In genomic region chr6:46324706-46325105, GRCh38 we compare ENCODE assay signal across 23 cellular contexts.
A peak's percentile ranks its signal among the peaks of the same experiment; 100 is the strongest.
DNase-seq lines count a peak whose midpoint lies in the region; ATAC-seq and TF ChIP-seq lines count a peak whose summit lies in the region.
"Had no signal": no experiment of that assay in that cellular context is flagged by ENCODE, and none has a peak within 500 bp of the region (broad histone marks: within the 10 kb centered on the region; RNA-seq: fewer than 3 reads in every experiment).

No MANE protein-coding gene starts in this region.

- no peaks in the 10 kb centered on the region for H3K27me3 Mint-ChIP-seq in nephron (ENCODE audit: low read depth)

- no peak for ATAC-seq in GM18520 (IDR thresholded peaks at IDR 0.05; ENCODE audit: unreplicated experiment)
- ATAC-seq: left lobe of liver; PC-3; stimulated activated naive CD8-positive, alpha-beta T cell treated with anti-CD3 and anti-CD28 coated beads, Interleukin-15, Interleukin-2, amounts not matched to agents 100 U/mL and 50 U/mL, for 24 hours had no signal

- H3K9ac ChIP-seq in BLaER1 = no peak overlapping the region
- H3K9ac ChIP-seq in endocrine pancreas (ENCODE audit: control insufficient read depth, insufficient read depth, low read length) = no peak overlapping the region

- no peaks in the 10 kb centered on the region for H4K20me1 ChIP-seq in BLaER1

- intact Hi-C loops in thyroid gland (cut with DNase I) = no loop called here

- peaks cover 53% of the 10 kb centered on the region for H3K4me1 Mint-ChIP-seq in nephron

- no peak for TF ChIP-seq POLR2A in thyroid gland (IDR thresholded peaks at IDR 0.05)

- H3K27ac Mint-ChIP-seq in nephron = peak overlapping the region in 2 of 3 experiments; percentile 16 to 48
- H3K27ac Mint-ChIP-seq: dendritic cell treated with granulocyte-macrophage colony-stimulating factor and Interleukin-4, amounts not matched to agents 40 ng/mL and 50 ng/mL, for 4 days; nephron progenitor cell; WTC11 had no signal

- H3K4me3 Mint-ChIP-seq in nephron = peak overlapping the region in 1 of 3 experiments; percentile 42
- H3K4me3 Mint-ChIP-seq: dendritic cell treated with granulocyte-macrophage colony-stimulating factor and Interleukin-4, amounts not matched to agents 40 ng/mL and 50 ng/mL, for 4 days; WTC11 had no signal

- H3K4me1 ChIP-seq in BLaER1 (peaks cover 20% of the 10 kb centered on the region), endocrine pancreas (ENCODE audit: control insufficient read depth, insufficient read depth, low read length) (peaks cover 20% of the 10 kb centered on the region), thyroid gland (no peaks in the 10 kb centered on the region)

- no peaks in the 10 kb centered on the region for H3K36me3 ChIP-seq in BLaER1
- H3K36me3 ChIP-seq in endocrine pancreas (ENCODE audit: control insufficient read depth, insufficient read depth, low read length) = no peaks in the 10 kb centered on the region
- H3K36me3 ChIP-seq in thyroid gland = no peaks in the 10 kb centered on the region
- H3K36me3 ChIP-seq: pancreas, tibial artery had no signal

- no peaks in the 10 kb centered on the region for H3K36me3 Mint-ChIP-seq in nephron (ENCODE audit: low read depth)
- H3K36me3 Mint-ChIP-seq: WTC11 had no signal

- H3K4me2 ChIP-seq in BLaER1 = peak overlapping the region; percentile 68

- 94 to 97% methylated on average over 2 of the region's 2 CpGs for WGBS in thyroid gland, 2 donors

- H3K4me3 ChIP-seq in BLaER1 (no peak overlapping the region), endocrine pancreas (ENCODE audit: control insufficient read depth, insufficient read depth, low read length) (peak overlapping the region; percentile 57), thyroid gland (replicated peaks in 1 of 3) (no peak overlapping the region)
- H3K4me3 ChIP-seq: hepatocyte, pancreas, tibial artery had no signal

- TF ChIP-seq CTCF in nephron (IDR thresholded peaks at IDR 0.05; ENCODE audit: unreplicated experiment in 3 of 3) (no peak), thyroid gland (IDR thresholded peaks at IDR 0.05) (no peak)

- peak; percentile 59 for DNase-seq in NCI-H69 (lab: John Stamatoyannopoulos, UW)
- no peak for DNase-seq in GM19240 (ENCODE audit: insufficient read length, low spot score)
- DNase-seq in RKO (ENCODE audit: low spot score) = no peak
- no peak for DNase-seq in thyroid gland
- DNase-seq: activated CD4-positive, alpha-beta T cell treated with anti-CD3 and anti-CD28 coated beads, Interleukin-2, amount 50 U/mL, for 1 hour; EL; HCEC 1CT; NCI-H2107; NCI-H510A; pancreas; PC-3; stimulated activated naive CD8-positive, alpha-beta T cell treated with anti-CD3 and anti-CD28 coated beads, Interleukin-15, Interleukin-2, amounts not matched to agents 100 U/mL and 50 U/mL, for 24 hours; T1000; tibial artery had no signal

- H3K9me3 Mint-ChIP-seq in nephron = no peaks in the 10 kb centered on the region
- H3K9me3 Mint-ChIP-seq: dendritic cell treated with granulocyte-macrophage colony-stimulating factor and Interleukin-4, amounts not matched to agents 40 ng/mL and 50 ng/mL, for 4 days; nephron progenitor cell; WTC11 had no signal

- H3K27me3 ChIP-seq in BLaER1 (no peaks in the 10 kb centered on the region), endocrine pancreas (ENCODE audit: control insufficient read depth, insufficient read depth, low read length) (no peaks in the 10 kb centered on the region), thyroid gland (no peaks in the 10 kb centered on the region)
- H3K27me3 ChIP-seq: hepatocyte, pancreas, tibial artery had no signal

- H3K9me3 ChIP-seq in BLaER1 (no peaks in the 10 kb centered on the region), endocrine pancreas (ENCODE audit: control insufficient read depth, low read length) (no peaks in the 10 kb centered on the region), thyroid gland (no peaks in the 10 kb centered on the region)
- H3K9me3 ChIP-seq: pancreas, tibial artery had no signal

- H3K27ac ChIP-seq in BLaER1 (no peak overlapping the region), thyroid gland (no peak overlapping the region)
- H3K27ac ChIP-seq: hepatocyte, pancreas had no signal
